Comparison of ENCODE assay signal across 9 cellular contexts in the genomic region with DNA sequence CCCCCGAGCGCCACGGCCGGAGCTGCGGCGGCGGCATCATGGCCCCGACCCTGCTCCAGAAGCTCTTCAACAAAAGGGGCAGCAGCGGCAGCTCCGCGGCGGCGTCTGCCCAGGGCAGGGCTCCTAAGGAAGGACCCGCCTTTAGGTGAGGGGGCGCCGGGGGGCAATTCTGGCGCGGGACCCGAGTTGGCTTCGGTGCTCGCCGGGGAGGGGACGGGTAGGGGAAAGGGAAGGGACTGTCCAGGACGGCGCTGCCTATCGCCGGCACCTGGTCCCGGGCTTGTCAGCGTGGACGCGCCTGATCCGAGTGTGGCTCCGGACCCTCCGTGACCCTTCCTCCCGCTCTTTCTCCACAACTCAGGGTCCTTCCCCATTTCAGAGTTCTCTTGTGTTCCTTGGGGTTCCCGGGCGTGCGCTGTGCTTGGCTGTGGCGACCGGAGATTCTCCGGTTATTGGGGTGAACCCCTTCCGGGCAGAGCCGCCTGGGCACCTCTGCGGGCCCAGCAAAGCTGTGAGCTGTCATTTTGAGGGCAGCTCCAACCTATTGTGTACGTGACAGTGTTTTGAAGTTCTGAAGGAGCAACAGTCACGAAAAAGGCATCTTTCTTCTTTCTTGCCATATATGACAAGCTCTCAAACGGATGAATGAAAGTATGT. TPM values are rescaled to one million over a fixed set of nuclear protein-coding genes. Genes with fewer than 3 reads are reported as not detected.
DNase-seq lines count a peak whose midpoint lies in the region; ATAC-seq, FAIRE-seq and TF ChIP-seq lines count a peak whose summit lies in the region.
"Had no signal": no experiment of that assay in that cellular context is flagged by ENCODE, and none has a peak within 500 bp of the region (broad histone marks: within the 10 kb centered on the region; RNA-seq: fewer than 3 reads in every experiment).

No MANE protein-coding gene starts in this region.

- FAIRE-seq in H54 (lab: Jason Lieb, UNC): no peak

- intact Hi-C loops in left ventricle myocardium superior (cut with micrococcal nuclease): loop anchor here (5.0 kb wide), 1 partner anchor 37 kb away; no protein-coding TSS in a partner anchor

- POLR2A ChIA-PET in SK-N-SH (lab: Yijun Ruan, JAX): no interaction called here

- peak overlapping the region; percentile 77 for H3K9ac ChIP-seq in SK-N-SH
- peak overlapping the region; percentile 78 for H3K9ac ChIP-seq in rectal smooth muscle tissue (ENCODE audit: low read length)

- TF ChIP-seq EP300 in SK-N-SH (IDR thresholded peaks at IDR 0.05; ENCODE audit: borderline replicate concordance in 1 of 2, low read depth in 1 of 2, low read length in 1 of 2): no peak

- peak overlapping the region; percentile 85 for H2AFZ ChIP-seq in SK-N-SH (ENCODE audit: low read depth)

- no peaks in the 10 kb centered on the region for H3K9me3 ChIP-seq in SK-N-SH

- ATAC-seq in HG03103 (IDR thresholded peaks at IDR 0.05; ENCODE audit: low read depth, unreplicated experiment) (peak; percentile 26), left ventricle myocardium superior (peak; percentile 31)
- ATAC-seq in activated naive CD8-positive, alpha-beta T cell treated with anti-CD3 and anti-CD28 coated beads, Interleukin-2, amount 50 U/mL, for 24 hours: peak; percentile 56

- H3K27ac Mint-ChIP-seq in activated naive CD8-positive, alpha-beta T cell treated with anti-CD3 and anti-CD28 coated beads, Interleukin-2, amount 50 U/mL, for 24 hours: peak overlapping the region; percentile 92

- H3K4me1 ChIP-seq in SK-N-SH (ENCODE audit: control insufficient read depth in 1 of 2, insufficient read depth in 2 of 2, low read depth in 1 of 2, low read length in 1 of 2) (peaks cover 0 to 12% of the 10 kb centered on the region in 2 experiments; a peak in 2 of 4 replicates), rectal smooth muscle tissue (ENCODE audit: control insufficient read depth, insufficient read depth, low read length) (peaks cover 3% of the 10 kb centered on the region)

- H3K27ac ChIP-seq in SK-N-SH (ENCODE audit: low read depth in 2 of 2, low read length in 1 of 2) (peak overlapping the region; percentile 65 to 76), rectal smooth muscle tissue (ENCODE audit: low read depth, low read length) (peak overlapping the region; percentile 81)

- H3K79me2 ChIP-seq in SK-N-SH (ENCODE audit: insufficient read depth): peaks cover 51% of the 10 kb centered on the region

- DNase-seq in NCI-H510A treated with DMSO at 0.1 percent for 48 hours (lab: John Stamatoyannopoulos, UW): peak; percentile 31
- DNase-seq in NCI-H510A (lab: John Stamatoyannopoulos, UW): no peak
- DNase-seq in SK-N-SH: no peak
- peak; percentile 50 for DNase-seq in activated naive CD8-positive, alpha-beta T cell treated with anti-CD3 and anti-CD28 coated beads, Interleukin-2, amount 50 U/mL, for 24 hours
- peak; percentile 58 for DNase-seq in left ventricle myocardium superior
- DNase-seq in H54 (ENCODE audit: insufficient read length, low spot score): no peak
- DNase-seq: DND-41 had no signal

- CTCF ChIA-PET in SK-N-SH (lab: Yijun Ruan, JAX): interaction anchor here (0.7 to 1.5 kb wide), 4 partner anchors 13 to 442 kb away, joined by 3 read pairs; no protein-coding TSS in a partner anchor

- no peaks in the 10 kb centered on the region for H3K9me2 ChIP-seq in SK-N-SH

- no peaks in the 10 kb centered on the region for H3K36me3 ChIP-seq in SK-N-SH (replicated peaks in 1 of 2; ENCODE audit: control insufficient read depth in 1 of 2, insufficient read depth in 2 of 2, low read length in 1 of 2)
- H3K36me3 ChIP-seq in rectal smooth muscle tissue (ENCODE audit: control insufficient read depth, insufficient read depth, low read length): no peaks in the 10 kb centered on the region

- no peaks in the 10 kb centered on the region for H4K20me1 ChIP-seq in SK-N-SH (ENCODE audit: insufficient read depth)

- H3K4me3 ChIP-seq in SK-N-SH (ENCODE audit: low read depth in 2 of 2, low read length in 1 of 2) (peak overlapping the region; percentile 75 to 84), rectal smooth muscle tissue (ENCODE audit: low read length) (peak overlapping the region; percentile 96)

- H3K36me3 Mint-ChIP-seq in activated naive CD8-positive, alpha-beta T cell treated with anti-CD3 and anti-CD28 coated beads, Interleukin-2, amount 50 U/mL, for 24 hours (ENCODE audit: low read depth): no peaks in the 10 kb centered on the region

- no peaks in the 10 kb centered on the region for H3K9me3 Mint-ChIP-seq in activated naive CD8-positive, alpha-beta T cell treated with anti-CD3 and anti-CD28 coated beads, Interleukin-2, amount 50 U/mL, for 24 hours

- no peak for TF ChIP-seq CTCF in SK-N-SH (IDR thresholded peaks at IDR 0.05)

- WGBS in SK-N-SH (ENCODE audit: low lambda C conversion rate): 3% methylated on average over 26 of the region's 47 CpGs

- H3K4me3 Mint-ChIP-seq in activated naive CD8-positive, alpha-beta T cell treated with anti-CD3 and anti-CD28 coated beads, Interleukin-2, amount 50 U/mL, for 24 hours: peak overlapping the region; percentile 93

- TF ChIP-seq RAD21 in SK-N-SH (IDR thresholded peaks at IDR 0.05; ENCODE audit: low read length): no peak

- peaks cover 9% of the 10 kb centered on the region for H3F3A ChIP-seq in SK-N-SH (replicated peaks; ENCODE audit: insufficient read depth)

- H3K4me1 Mint-ChIP-seq in activated naive CD8-positive, alpha-beta T cell treated with anti-CD3 and anti-CD28 coated beads, Interleukin-2, amount 50 U/mL, for 24 hours: peaks cover 36% of the 10 kb centered on the region

- H3K27me3 Mint-ChIP-seq in activated naive CD8-positive, alpha-beta T cell treated with anti-CD3 and anti-CD28 coated beads, Interleukin-2, amount 50 U/mL, for 24 hours: no peaks in the 10 kb centered on the region

- no peak for TF ChIP-seq POLR2A in H54 (IDR thresholded peaks at IDR 0.05; ENCODE audit: low read depth, low read length)

- H3K27me3 ChIP-seq in SK-N-SH (ENCODE audit: insufficient read depth) (no peaks in the 10 kb centered on the region), rectal smooth muscle tissue (ENCODE audit: control insufficient read depth, insufficient read depth, low read length) (no peaks in the 10 kb centered on the region)

- peak overlapping the region; percentile 90 for H3K4me2 ChIP-seq in SK-N-SH

TF ChIP-seq in SK-N-SH, 30 proteins besides CTCF, POLR2A, EP300 and RAD21:
- TF ChIP-seq SIN3A (IDR thresholded peaks at IDR 0.05; ENCODE audit: borderline replicate concordance, low read depth, low read length) (peak; percentile 59; the same call in 1 of the 2 replicates), TEAD4 (IDR thresholded peaks at IDR 0.05; ENCODE audit: borderline replicate concordance, insufficient read depth) (no peak), MXI1 (IDR thresholded peaks at IDR 0.05; ENCODE audit: low read depth, low read length) (peak; percentile 53; the same call in 1 of the 2 replicates), JUND (IDR thresholded peaks at IDR 0.05) (no peak), TCF12 (IDR thresholded peaks at IDR 0.05) (no peak), FOSL2 (IDR thresholded peaks at IDR 0.05; ENCODE audit: borderline replicate concordance, low read depth) (no peak)

RNA-seq across cellular contexts. Expression of gene FNIP2, which starts 0.5 kb away (rescaled TPM):
- 0.97 and 1.6 TPM in 2 replicates for polyA plus RNA-seq in SK-N-SH (2012; rRNA removed)
- 1.2 and 1.8 TPM in 2 replicates for polyA plus RNA-seq in SK-N-SH (2012; cell fraction: cytosol; rRNA removed)
- polyA plus RNA-seq in SK-N-SH (2012; cell fraction: nucleus; rRNA removed): 1.5 and 2.4 TPM in 2 replicates
- 50.7 TPM for total RNA-seq in left ventricle myocardium superior

RNA-seq across cellular contexts. Expression of gene PPID, which starts 46.1 kb away (rescaled TPM):
- polyA plus RNA-seq in SK-N-SH (2012; rRNA removed): 13.2 and 20.2 TPM in 2 replicates
- polyA plus RNA-seq in SK-N-SH (2012; cell fraction: cytosol; rRNA removed): 27.0 and 33.1 TPM in 2 replicates
- 10.9 and 15.9 TPM in 2 replicates for polyA plus RNA-seq in SK-N-SH (2012; cell fraction: nucleus; rRNA removed)
- 38.2 TPM for total RNA-seq in left ventricle myocardium superior

Comparison
In these comparisons a context has a peak if more than half of its experiments do, and no peak if none do; other contexts are left out.
1. DNase-seq: peak in NCI-H510A treated with DMSO at 0.1 percent for 48 hours (single experiment), activated naive CD8-positive, alpha-beta T cell treated with anti-CD3 and anti-CD28 coated beads, Interleukin-2, amount 50 U/mL, for 24 hours (single experiment) and left ventricle myocardium superior (single experiment); none in NCI-H510A (single experiment), SK-N-SH (single experiment) and H54 (single experiment).
2. Peak in every context shown above with its lines, with median percentiles within 50 percentile points of each other: ATAC-seq.